ENCODE assay signal across 8 cellular contexts in genomic region chr16:57091990-57092785, GRCh38. TPM values are rescaled to one million over a fixed set of nuclear protein-coding genes. Genes with fewer than 3 reads are reported as not detected.
A peak's percentile ranks its signal among the peaks of the same experiment; 100 is the strongest.
DNase-seq lines count a peak whose midpoint lies in the region; ATAC-seq and TF ChIP-seq lines count a peak whose summit lies in the region.

Gene CPNE2 (plus strand): TSS chr16:57092583. CDS start chr16:57110743, 18,160 bp downstream.

- H3K27ac ChIP-seq in Karpas-422 (ENCODE audit: low read length) = no peak within 1 kb of the TSS

- peak within 1 kb of the TSS; percentile 86 for H3K4me3 Mint-ChIP-seq in WTC11
- H3K4me3 Mint-ChIP-seq in stimulated activated memory B cell treated with anti-CD40 and anti-IgM and Interleukin-4, amounts not matched to agents 10 μg/mL and 1 μg/mL and 100 μg/mL, for 72 hours = peak within 1 kb of the TSS; percentile 81

- no peaks in the 10 kb centered on the region for H3K36me3 ChIP-seq in BJ (ENCODE audit: control insufficient read depth, insufficient read depth, low read length)
- no peaks in the 10 kb centered on the region for H3K36me3 ChIP-seq in Karpas-422 (ENCODE audit: insufficient read depth, low read length)
- no peaks in the 10 kb centered on the region for H3K36me3 ChIP-seq in endocrine pancreas (ENCODE audit: control insufficient read depth, insufficient read depth, low read length)

- ATAC-seq in GM18868 (IDR thresholded peaks at IDR 0.05; ENCODE audit: unreplicated experiment) (peak; percentile 55), WTC11 (peak; percentile 35)
- peak; percentile 62 for ATAC-seq in stimulated activated memory B cell treated with anti-CD40 and anti-IgM and Interleukin-4, amounts not matched to agents 10 μg/mL and 1 μg/mL and 100 μg/mL, for 72 hours

- TF ChIP-seq CTCF in BJ (IDR thresholded peaks at IDR 0.05; ENCODE audit: insufficient read depth, low read depth, low read length) (no peak), WTC11 (IDR thresholded peaks at IDR 0.05) (no peak)

- POLR2A ChIA-PET in BJ (lab: Charles Lee) (interaction anchor here (0.6 kb wide), 1 partner anchor 31 kb away, joined by 3 read pairs; no protein-coding TSS in a partner anchor), WTC11 (lab: Charles Lee) (interaction anchor here (0.8 to 1.2 kb wide), 2 partner anchors 9 to 93 kb away, joined by 3 to 4 read pairs; partner anchors contain the start of gene PSME3IP1)

- H3K36me3 Mint-ChIP-seq in WTC11 = no peaks in the 10 kb centered on the region
- H3K36me3 Mint-ChIP-seq in stimulated activated memory B cell treated with anti-CD40 and anti-IgM and Interleukin-4, amounts not matched to agents 10 μg/mL and 1 μg/mL and 100 μg/mL, for 72 hours = no peaks in the 10 kb centered on the region

- no peaks in the 10 kb centered on the region for H3K9me2 ChIP-seq in Karpas-422 (replicated peaks; ENCODE audit: insufficient read depth, low read length)

- peak within 1 kb of the TSS; percentile 77 for H3K9ac ChIP-seq in Karpas-422 (ENCODE audit: low read length)
- H3K9ac ChIP-seq in endocrine pancreas (ENCODE audit: control insufficient read depth, insufficient read depth, low read length) = peak within 1 kb of the TSS; percentile 65

- H4K20me1 ChIP-seq in Karpas-422 (ENCODE audit: insufficient read depth, low read depth, low read length) = peaks cover 3% of the 10 kb centered on the region; the same call in 1 of the 2 replicates

- H3K79me2 ChIP-seq in Karpas-422 (ENCODE audit: low read length) = no peaks in the 10 kb centered on the region

- no peaks in the 10 kb centered on the region for H3K27me3 ChIP-seq in BJ (ENCODE audit: control insufficient read depth, insufficient read depth, low read length)
- H3K27me3 ChIP-seq in Karpas-422 (ENCODE audit: low read length) = no peaks in the 10 kb centered on the region
- no peaks in the 10 kb centered on the region for H3K27me3 ChIP-seq in endocrine pancreas (ENCODE audit: control insufficient read depth, insufficient read depth, low read length)

- H3K27me3 Mint-ChIP-seq in WTC11 (ENCODE audit: low read depth) = peaks cover 25% of the 10 kb centered on the region
- peaks cover 20% of the 10 kb centered on the region for H3K27me3 Mint-ChIP-seq in stimulated activated memory B cell treated with anti-CD40 and anti-IgM and Interleukin-4, amounts not matched to agents 10 μg/mL and 1 μg/mL and 100 μg/mL, for 72 hours

- H2AFZ ChIP-seq in Karpas-422 (ENCODE audit: low read length) = peak within 1 kb of the TSS; percentile 84; the same call in 1 of the 2 replicates

- H3K4me1 ChIP-seq in Karpas-422 (ENCODE audit: low read length) (peaks cover 14% of the 10 kb centered on the region), endocrine pancreas (ENCODE audit: control insufficient read depth, insufficient read depth, low read length) (no peaks in the 10 kb centered on the region)

- H3K4me2 ChIP-seq in Karpas-422 (ENCODE audit: low read depth, low read length, poor library complexity, severe bottlenecking) = peak within 1 kb of the TSS; percentile 69

- CTCF ChIA-PET in BJ (lab: Yijun Ruan, JAX) = interaction anchor here (0.6 to 2.6 kb wide), 35 partner anchors 8 to 615 kb away, joined by 3 to 19 read pairs (median 4); partner anchors contain the start of gene ARL2BP
- CTCF ChIA-PET in WTC11 (lab: Charles Lee) = interaction anchor here (0.6 to 3.9 kb wide), 45 partner anchors 8 to 355 kb away, joined by 3 to 68 read pairs (median 5); partner anchors contain the start of genes CETP, CIAPIN1, COQ9 and PSME3IP1

- H3K27ac Mint-ChIP-seq in WTC11 = no peak within 1 kb of the TSS
- H3K27ac Mint-ChIP-seq in stimulated activated memory B cell treated with anti-CD40 and anti-IgM and Interleukin-4, amounts not matched to agents 10 μg/mL and 1 μg/mL and 100 μg/mL, for 72 hours = peak within 1 kb of the TSS; percentile 60

- peak within 1 kb of the TSS; percentile 74 for H3K4me3 ChIP-seq in BJ (ENCODE audit: low read depth, low read length)
- peak within 1 kb of the TSS; percentile 74 for H3K4me3 ChIP-seq in Karpas-422 (ENCODE audit: low read length)
- peak within 1 kb of the TSS; percentile 6 for H3K4me3 ChIP-seq in endocrine pancreas (ENCODE audit: control insufficient read depth, insufficient read depth, low read length)

- H3K9me3 ChIP-seq in Karpas-422 (ENCODE audit: low read length) (no peaks in the 10 kb centered on the region), endocrine pancreas (ENCODE audit: control insufficient read depth, low read length) (no peaks in the 10 kb centered on the region)

- H3K9me3 Mint-ChIP-seq in WTC11 = peaks cover 4% of the 10 kb centered on the region; the same call in 1 of the 2 replicates
- no peaks in the 10 kb centered on the region for H3K9me3 Mint-ChIP-seq in stimulated activated memory B cell treated with anti-CD40 and anti-IgM and Interleukin-4, amounts not matched to agents 10 μg/mL and 1 μg/mL and 100 μg/mL, for 72 hours

- H3K4me1 Mint-ChIP-seq in WTC11 = peaks cover 14% of the 10 kb centered on the region
- H3K4me1 Mint-ChIP-seq in stimulated activated memory B cell treated with anti-CD40 and anti-IgM and Interleukin-4, amounts not matched to agents 10 μg/mL and 1 μg/mL and 100 μg/mL, for 72 hours = peaks cover 13% of the 10 kb centered on the region

- DNase-seq in BJ (ENCODE audit: low read depth) = no peak
- DNase-seq in Karpas-422 = peak; percentile 58
- peak; percentile 42 for DNase-seq in WTC11 (ENCODE audit: low spot score)
- peak; percentile 68 to 81 for DNase-seq in lung microvascular endothelial cell (ENCODE audit: low read depth in 2 of 2)
- DNase-seq in DMS79 treated with DMSO at 0.1 percent for 48 hours (lab: John Stamatoyannopoulos, UW) = no peak

TF ChIP-seq in WTC11, 78 proteins besides CTCF, POLR2A, EP300 and RAD21 (continues in another document):
- 0 out of 2 replicates have a peak, but pooled peaks have one; percentile 17 for TF ChIP-seq TEAD1 (CRISPR knock-in tag; IDR thresholded peaks at IDR 0.05)
- no peak for TF ChIP-seq ATF1 (CRISPR knock-in tag; IDR thresholded peaks at IDR 0.05)
- no peak for TF ChIP-seq ELF4 (CRISPR knock-in tag; IDR thresholded peaks at IDR 0.05; ENCODE audit: low read depth)
- 0 out of 2 replicates have a peak, but pooled peaks have one; percentile 15 for TF ChIP-seq SP1 (CRISPR knock-in tag; conservative IDR thresholded peaks at IDR 0.05)
- TF ChIP-seq ZNF219 (CRISPR knock-in tag; IDR thresholded peaks at IDR 0.05; ENCODE audit: borderline replicate concordance) = 0 out of 2 replicates have a peak, but pooled peaks have one; percentile 76
- TF ChIP-seq ZNF416 (CRISPR knock-in tag; IDR thresholded peaks at IDR 0.05) = no peak
- TF ChIP-seq GABPB1 (CRISPR knock-in tag; IDR thresholded peaks at IDR 0.05) = no peak
- TF ChIP-seq USF2 (CRISPR knock-in tag; IDR thresholded peaks at IDR 0.05) = 0 out of 2 replicates have a peak, but pooled peaks have one; percentile 2
- no peak for TF ChIP-seq ZBTB21 (CRISPR knock-in tag; IDR thresholded peaks at IDR 0.05; ENCODE audit: borderline replicate concordance)
- no peak for TF ChIP-seq AR (CRISPR knock-in tag; IDR thresholded peaks at IDR 0.05)
- no peak for TF ChIP-seq NFYB (CRISPR knock-in tag; conservative IDR thresholded peaks at IDR 0.05; ENCODE audit: low read depth)
- TF ChIP-seq ETV6 (CRISPR knock-in tag; IDR thresholded peaks at IDR 0.05) = no peak

RNA-seq across cellular contexts. Expression of gene CPNE2, which starts in this region (rescaled TPM):
- polyA plus RNA-seq in BJ (2011; rRNA removed) = 51.0 and 80.6 TPM in 2 replicates
- polyA minus RNA-seq in BJ (2011; rRNA and poly(A)+ RNA removed) = 28.0 and 46.9 TPM in 2 replicates
- 4.6 and 5.1 TPM in 2 replicates for total RNA-seq in Karpas-422 (2014; rRNA removed; shearing (Covaris generic); ENCODE audit: low replicate concordance)
- 14.0 to 17.9 TPM (median 16.7 TPM) in 3 replicates for total RNA-seq in WTC11 (2021)
- total RNA-seq in lung microvascular endothelial cell = 41.0 and 41.5 TPM in 2 replicates

Comparison
In these comparisons a context has a peak if more than half of its experiments do, and no peak if none do; other contexts are left out.
1. DNase-seq: peak in Karpas-422 (single experiment), WTC11 (single experiment) and lung microvascular endothelial cell (2 of 2); none in BJ (single experiment) and DMS79 treated with DMSO at 0.1 percent for 48 hours (single experiment).
2. H3K4me3 ChIP-seq: peak in every context shown above with its lines; median percentile 74 in BJ; 74 in Karpas-422; 6 in endocrine pancreas.
3. Peak in every context shown above with its lines, with median percentiles within 50 percentile points of each other: ATAC-seq.